In the genomic region with DNA sequence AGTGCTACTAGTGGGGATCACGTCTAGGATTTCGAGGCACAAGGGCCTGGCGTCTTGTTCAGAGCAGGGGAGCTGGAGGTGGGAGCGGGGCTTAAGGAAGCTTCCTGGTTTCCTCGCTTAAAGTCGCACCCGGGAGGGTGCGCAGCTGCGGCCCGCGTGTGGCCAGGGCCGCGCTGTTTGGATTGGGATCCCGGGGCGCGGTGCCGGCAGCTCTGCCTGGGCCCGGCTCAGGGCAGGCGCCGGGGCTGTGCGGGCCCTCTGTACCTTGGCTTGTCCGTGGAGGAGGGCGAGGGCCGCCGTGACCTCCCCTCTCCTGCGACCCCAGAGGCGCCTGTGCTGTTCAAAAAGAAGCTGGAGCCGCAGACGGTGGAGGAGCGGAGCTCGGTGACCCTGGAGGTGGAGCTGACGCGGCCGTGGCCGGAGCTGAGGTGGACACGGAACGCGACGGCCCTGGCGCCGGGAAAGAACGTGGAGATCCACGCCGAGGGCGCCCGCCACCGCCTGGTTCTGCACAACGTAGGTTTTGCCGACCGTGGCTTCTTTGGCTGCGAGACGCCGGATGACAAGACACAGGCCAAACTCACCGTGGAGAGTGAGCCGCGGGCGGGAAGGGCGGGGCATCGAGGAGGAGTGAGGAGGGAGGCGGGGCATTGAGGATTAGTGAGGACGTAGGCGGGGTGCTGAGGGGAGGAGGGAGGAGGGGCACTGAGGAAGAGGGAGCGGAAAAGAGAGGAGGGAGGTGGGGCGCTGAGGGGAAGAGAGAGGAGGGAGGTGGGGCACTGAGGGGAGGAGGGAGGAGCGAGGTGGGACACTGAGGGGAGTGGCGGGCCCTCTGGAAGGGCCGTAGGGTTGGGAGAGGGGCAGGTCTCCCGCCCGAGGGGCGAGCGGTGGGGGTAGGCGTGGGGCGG, we compare ENCODE assay signal across 1 cellular context.
TF ChIP-seq lines count a peak whose summit lies in the region.

No MANE protein-coding gene starts in this region.

TF ChIP-seq in K562, 482 proteins besides CTCF, POLR2A, EP300 and RAD21 (continued from another document and continues in another):
- TF ChIP-seq, protein P1, sequence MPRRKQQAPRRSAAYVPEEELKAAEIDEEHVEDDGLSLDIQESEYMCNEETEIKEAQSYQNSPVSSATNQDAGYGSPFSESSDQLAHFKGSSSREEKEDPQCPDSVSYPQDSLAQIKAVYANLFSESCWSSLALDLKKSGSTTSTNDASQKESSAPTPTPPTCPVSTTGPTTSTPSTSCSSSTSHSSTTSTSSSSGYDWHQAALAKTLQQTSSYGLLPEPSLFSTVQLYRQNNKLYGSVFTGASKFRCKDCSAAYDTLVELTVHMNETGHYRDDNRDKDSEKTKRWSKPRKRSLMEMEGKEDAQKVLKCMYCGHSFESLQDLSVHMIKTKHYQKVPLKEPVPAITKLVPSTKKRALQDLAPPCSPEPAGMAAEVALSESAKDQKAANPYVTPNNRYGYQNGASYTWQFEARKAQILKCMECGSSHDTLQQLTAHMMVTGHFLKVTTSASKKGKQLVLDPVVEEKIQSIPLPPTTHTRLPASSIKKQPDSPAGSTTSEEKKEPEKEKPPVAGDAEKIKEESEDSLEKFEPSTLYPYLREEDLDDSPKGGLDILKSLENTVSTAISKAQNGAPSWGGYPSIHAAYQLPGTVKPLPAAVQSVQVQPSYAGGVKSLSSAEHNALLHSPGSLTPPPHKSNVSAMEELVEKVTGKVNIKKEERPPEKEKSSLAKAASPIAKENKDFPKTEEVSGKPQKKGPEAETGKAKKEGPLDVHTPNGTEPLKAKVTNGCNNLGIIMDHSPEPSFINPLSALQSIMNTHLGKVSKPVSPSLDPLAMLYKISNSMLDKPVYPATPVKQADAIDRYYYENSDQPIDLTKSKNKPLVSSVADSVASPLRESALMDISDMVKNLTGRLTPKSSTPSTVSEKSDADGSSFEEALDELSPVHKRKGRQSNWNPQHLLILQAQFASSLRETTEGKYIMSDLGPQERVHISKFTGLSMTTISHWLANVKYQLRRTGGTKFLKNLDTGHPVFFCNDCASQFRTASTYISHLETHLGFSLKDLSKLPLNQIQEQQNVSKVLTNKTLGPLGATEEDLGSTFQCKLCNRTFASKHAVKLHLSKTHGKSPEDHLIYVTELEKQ (CRISPR knock-in tag; IDR thresholded peaks at IDR 0.05): no peak
- TF ChIP-seq, protein P2, sequence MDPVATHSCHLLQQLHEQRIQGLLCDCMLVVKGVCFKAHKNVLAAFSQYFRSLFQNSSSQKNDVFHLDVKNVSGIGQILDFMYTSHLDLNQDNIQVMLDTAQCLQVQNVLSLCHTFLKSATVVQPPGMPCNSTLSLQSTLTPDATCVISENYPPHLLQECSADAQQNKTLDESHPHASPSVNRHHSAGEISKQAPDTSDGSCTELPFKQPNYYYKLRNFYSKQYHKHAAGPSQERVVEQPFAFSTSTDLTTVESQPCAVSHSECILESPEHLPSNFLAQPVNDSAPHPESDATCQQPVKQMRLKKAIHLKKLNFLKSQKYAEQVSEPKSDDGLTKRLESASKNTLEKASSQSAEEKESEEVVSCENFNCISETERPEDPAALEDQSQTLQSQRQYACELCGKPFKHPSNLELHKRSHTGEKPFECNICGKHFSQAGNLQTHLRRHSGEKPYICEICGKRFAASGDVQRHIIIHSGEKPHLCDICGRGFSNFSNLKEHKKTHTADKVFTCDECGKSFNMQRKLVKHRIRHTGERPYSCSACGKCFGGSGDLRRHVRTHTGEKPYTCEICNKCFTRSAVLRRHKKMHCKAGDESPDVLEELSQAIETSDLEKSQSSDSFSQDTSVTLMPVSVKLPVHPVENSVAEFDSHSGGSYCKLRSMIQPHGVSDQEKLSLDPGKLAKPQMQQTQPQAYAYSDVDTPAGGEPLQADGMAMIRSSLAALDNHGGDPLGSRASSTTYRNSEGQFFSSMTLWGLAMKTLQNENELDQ (CRISPR knock-in tag; IDR thresholded peaks at IDR 0.05; ENCODE audit: borderline replicate concordance): no peak
- no peak for TF ChIP-seq KHSRP (IDR thresholded peaks at IDR 0.05)
- TF ChIP-seq ZNF766 (CRISPR knock-in tag; conservative IDR thresholded peaks at IDR 0.05): no peak
- peak; percentile 28; the same call in 1 of the 2 replicates for TF ChIP-seq ARID1B (IDR thresholded peaks at IDR 0.05)
- TF ChIP-seq MAFG (tag; conservative IDR thresholded peaks at IDR 0.05): no peak
- no peak for TF ChIP-seq ZC3H4 (CRISPR knock-in tag; IDR thresholded peaks at IDR 0.05; ENCODE audit: borderline replicate concordance)
- TF ChIP-seq FOXJ2 (tag; IDR thresholded peaks at IDR 0.05): no peak
- no peak for TF ChIP-seq ZNF140 (CRISPR knock-in tag; IDR thresholded peaks at IDR 0.05)
- no peak for TF ChIP-seq U2AF2 (optimal IDR thresholded peaks at IDR 0.05; ENCODE audit: low read depth, low read length)
- TF ChIP-seq, protein P3, sequence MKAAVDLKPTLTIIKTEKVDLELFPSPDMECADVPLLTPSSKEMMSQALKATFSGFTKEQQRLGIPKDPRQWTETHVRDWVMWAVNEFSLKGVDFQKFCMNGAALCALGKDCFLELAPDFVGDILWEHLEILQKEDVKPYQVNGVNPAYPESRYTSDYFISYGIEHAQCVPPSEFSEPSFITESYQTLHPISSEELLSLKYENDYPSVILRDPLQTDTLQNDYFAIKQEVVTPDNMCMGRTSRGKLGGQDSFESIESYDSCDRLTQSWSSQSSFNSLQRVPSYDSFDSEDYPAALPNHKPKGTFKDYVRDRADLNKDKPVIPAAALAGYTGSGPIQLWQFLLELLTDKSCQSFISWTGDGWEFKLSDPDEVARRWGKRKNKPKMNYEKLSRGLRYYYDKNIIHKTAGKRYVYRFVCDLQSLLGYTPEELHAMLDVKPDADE (conservative IDR thresholded peaks at IDR 0.05; ENCODE audit: control insufficient read depth, low read depth, low read length): no peak
- peak; percentile 47; the same call in 1 of the 2 replicates for TF ChIP-seq ZBTB17 (CRISPR knock-in tag; IDR thresholded peaks at IDR 0.05)
- no peak for TF ChIP-seq FOXJ3 (CRISPR knock-in tag; IDR thresholded peaks at IDR 0.05)
- peak; percentile 66 for TF ChIP-seq TAF1 (IDR thresholded peaks at IDR 0.05; ENCODE audit: control insufficient read depth, extremely low read depth, insufficient read depth, low read length, severe bottlenecking)
- TF ChIP-seq, protein P4, sequence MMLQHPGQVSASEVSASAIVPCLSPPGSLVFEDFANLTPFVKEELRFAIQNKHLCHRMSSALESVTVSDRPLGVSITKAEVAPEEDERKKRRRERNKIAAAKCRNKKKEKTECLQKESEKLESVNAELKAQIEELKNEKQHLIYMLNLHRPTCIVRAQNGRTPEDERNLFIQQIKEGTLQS (IDR thresholded peaks at IDR 0.05): no peak
- TF ChIP-seq, protein P4 (CRISPR knock-in tag; conservative IDR thresholded peaks at IDR 0.05): no peak
- no peak for TF ChIP-seq KLF6 (CRISPR knock-in tag; IDR thresholded peaks at IDR 0.05; ENCODE audit: borderline replicate concordance)
- no peak for TF ChIP-seq MAFF (IDR thresholded peaks at IDR 0.05; ENCODE audit: low read length)
- no peak for TF ChIP-seq TARDBP (IDR thresholded peaks at IDR 0.05)
- no peak for TF ChIP-seq MED1 (CRISPR knock-in tag; IDR thresholded peaks at IDR 0.05; ENCODE audit: borderline replicate concordance)
- TF ChIP-seq ZNF232 (CRISPR knock-in tag; IDR thresholded peaks at IDR 0.05): no peak
- no peak for TF ChIP-seq ZNF354B (CRISPR knock-in tag; IDR thresholded peaks at IDR 0.05)
- TF ChIP-seq IRF2 (CRISPR knock-in tag; IDR thresholded peaks at IDR 0.05): no peak
- TF ChIP-seq SMARCA5 (IDR thresholded peaks at IDR 0.05): no peak
- TF ChIP-seq PHB (CRISPR knock-in tag; IDR thresholded peaks at IDR 0.05): no peak
- no peak; the same call in 1 of the 2 replicates for TF ChIP-seq EP400 (IDR thresholded peaks at IDR 0.05)
- no peak for TF ChIP-seq RBM14 (IDR thresholded peaks at IDR 0.05; ENCODE audit: borderline replicate concordance, insufficient read depth, low read depth, low read length)
- no peak for TF ChIP-seq SIX5 (IDR thresholded peaks at IDR 0.05; ENCODE audit: borderline replicate concordance in 1 of 2, insufficient read depth in 1 of 2, low read depth in 1 of 2, low read length in 2 of 2)
- TF ChIP-seq, protein P5, sequence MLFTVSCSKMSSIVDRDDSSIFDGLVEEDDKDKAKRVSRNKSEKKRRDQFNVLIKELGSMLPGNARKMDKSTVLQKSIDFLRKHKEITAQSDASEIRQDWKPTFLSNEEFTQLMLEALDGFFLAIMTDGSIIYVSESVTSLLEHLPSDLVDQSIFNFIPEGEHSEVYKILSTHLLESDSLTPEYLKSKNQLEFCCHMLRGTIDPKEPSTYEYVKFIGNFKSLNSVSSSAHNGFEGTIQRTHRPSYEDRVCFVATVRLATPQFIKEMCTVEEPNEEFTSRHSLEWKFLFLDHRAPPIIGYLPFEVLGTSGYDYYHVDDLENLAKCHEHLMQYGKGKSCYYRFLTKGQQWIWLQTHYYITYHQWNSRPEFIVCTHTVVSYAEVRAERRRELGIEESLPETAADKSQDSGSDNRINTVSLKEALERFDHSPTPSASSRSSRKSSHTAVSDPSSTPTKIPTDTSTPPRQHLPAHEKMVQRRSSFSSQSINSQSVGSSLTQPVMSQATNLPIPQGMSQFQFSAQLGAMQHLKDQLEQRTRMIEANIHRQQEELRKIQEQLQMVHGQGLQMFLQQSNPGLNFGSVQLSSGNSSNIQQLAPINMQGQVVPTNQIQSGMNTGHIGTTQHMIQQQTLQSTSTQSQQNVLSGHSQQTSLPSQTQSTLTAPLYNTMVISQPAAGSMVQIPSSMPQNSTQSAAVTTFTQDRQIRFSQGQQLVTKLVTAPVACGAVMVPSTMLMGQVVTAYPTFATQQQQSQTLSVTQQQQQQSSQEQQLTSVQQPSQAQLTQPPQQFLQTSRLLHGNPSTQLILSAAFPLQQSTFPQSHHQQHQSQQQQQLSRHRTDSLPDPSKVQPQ (CRISPR knock-in tag; IDR thresholded peaks at IDR 0.05; ENCODE audit: borderline replicate concordance): no peak
- peak in 1 of 2 experiments; percentile 7; a peak in 1 of 3 replicates for TF ChIP-seq CBX3 (IDR thresholded peaks at IDR 0.05; ENCODE audit: borderline replicate concordance in 1 of 2, low read length in 2 of 2)
- no peak for TF ChIP-seq ATF7 (IDR thresholded peaks at IDR 0.05)
- TF ChIP-seq NFRKB (IDR thresholded peaks at IDR 0.05; ENCODE audit: low read depth): no peak
- TF ChIP-seq, protein P6, sequence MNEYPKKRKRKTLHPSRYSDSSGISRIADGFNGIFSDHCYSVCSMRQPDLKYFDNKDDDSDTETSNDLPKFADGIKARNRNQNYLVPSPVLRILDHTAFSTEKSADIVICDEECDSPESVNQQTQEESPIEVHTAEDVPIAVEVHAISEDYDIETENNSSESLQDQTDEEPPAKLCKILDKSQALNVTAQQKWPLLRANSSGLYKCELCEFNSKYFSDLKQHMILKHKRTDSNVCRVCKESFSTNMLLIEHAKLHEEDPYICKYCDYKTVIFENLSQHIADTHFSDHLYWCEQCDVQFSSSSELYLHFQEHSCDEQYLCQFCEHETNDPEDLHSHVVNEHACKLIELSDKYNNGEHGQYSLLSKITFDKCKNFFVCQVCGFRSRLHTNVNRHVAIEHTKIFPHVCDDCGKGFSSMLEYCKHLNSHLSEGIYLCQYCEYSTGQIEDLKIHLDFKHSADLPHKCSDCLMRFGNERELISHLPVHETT (CRISPR knock-in tag; conservative IDR thresholded peaks at IDR 0.05 in 1 of 2, IDR thresholded peaks at IDR 0.05 in 1 of 2): no peak
- no peak for TF ChIP-seq FOXA1 (IDR thresholded peaks at IDR 0.05; ENCODE audit: borderline replicate concordance)
- TF ChIP-seq, protein P7, sequence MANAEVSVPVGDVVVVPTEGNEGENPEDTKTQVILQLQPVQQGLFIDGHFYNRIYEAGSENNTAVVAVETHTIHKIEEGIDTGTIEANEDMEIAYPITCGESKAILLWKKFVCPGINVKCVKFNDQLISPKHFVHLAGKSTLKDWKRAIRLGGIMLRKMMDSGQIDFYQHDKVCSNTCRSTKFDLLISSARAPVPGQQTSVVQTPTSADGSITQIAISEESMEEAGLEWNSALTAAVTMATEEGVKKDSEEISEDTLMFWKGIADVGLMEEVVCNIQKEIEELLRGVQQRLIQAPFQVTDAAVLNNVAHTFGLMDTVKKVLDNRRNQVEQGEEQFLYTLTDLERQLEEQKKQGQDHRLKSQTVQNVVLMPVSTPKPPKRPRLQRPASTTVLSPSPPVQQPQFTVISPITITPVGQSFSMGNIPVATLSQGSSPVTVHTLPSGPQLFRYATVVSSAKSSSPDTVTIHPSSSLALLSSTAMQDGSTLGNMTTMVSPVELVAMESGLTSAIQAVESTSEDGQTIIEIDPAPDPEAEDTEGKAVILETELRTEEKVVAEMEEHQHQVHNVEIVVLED (CRISPR knock-in tag; IDR thresholded peaks at IDR 0.05): no peak
- no peak for TF ChIP-seq ZNF707 (CRISPR knock-in tag; conservative IDR thresholded peaks at IDR 0.05)
- TF ChIP-seq, protein P8, sequence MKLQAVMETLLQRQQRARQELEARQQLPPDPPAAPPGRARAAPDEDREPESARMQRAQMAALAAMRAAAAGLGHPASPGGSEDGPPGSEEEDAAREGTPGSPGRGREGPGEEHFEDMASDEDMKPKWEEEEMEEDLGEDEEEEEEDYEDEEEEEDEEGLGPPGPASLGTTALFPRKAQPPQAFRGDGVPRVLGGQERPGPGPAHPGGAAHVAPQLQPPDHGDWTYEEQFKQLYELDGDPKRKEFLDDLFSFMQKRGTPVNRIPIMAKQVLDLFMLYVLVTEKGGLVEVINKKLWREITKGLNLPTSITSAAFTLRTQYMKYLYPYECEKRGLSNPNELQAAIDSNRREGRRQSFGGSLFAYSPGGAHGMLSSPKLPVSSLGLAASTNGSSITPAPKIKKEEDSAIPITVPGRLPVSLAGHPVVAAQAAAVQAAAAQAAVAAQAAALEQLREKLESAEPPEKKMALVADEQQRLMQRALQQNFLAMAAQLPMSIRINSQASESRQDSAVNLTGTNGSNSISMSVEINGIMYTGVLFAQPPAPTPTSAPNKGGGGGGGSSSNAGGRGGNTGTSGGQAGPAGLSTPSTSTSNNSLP (IDR thresholded peaks at IDR 0.05; ENCODE audit: borderline replicate concordance, low read depth, low read length): no peak
- no peak for TF ChIP-seq CBX1 (IDR thresholded peaks at IDR 0.05; ENCODE audit: low read depth)
- TF ChIP-seq YBX1 (IDR thresholded peaks at IDR 0.05): no peak
- TF ChIP-seq, protein P9, sequence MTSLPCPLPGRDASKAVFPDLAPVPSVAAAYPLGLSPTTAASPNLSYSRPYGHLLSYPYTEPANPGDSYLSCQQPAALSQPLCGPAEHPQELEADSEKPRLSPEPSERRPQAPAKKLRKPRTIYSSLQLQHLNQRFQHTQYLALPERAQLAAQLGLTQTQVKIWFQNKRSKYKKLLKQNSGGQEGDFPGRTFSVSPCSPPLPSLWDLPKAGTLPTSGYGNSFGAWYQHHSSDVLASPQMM (CRISPR knock-in tag; IDR thresholded peaks at IDR 0.05): no peak
- no peak for TF ChIP-seq ZNF134 (CRISPR knock-in tag; conservative IDR thresholded peaks at IDR 0.05)
- 0 out of 2 replicates have a peak, but pooled peaks have one; percentile 8 for TF ChIP-seq TOE1 (IDR thresholded peaks at IDR 0.05; ENCODE audit: borderline replicate concordance)
- 0 out of 2 replicates have a peak, but pooled peaks have one; percentile 66 for TF ChIP-seq TOE1 (CRISPR knock-in tag; IDR thresholded peaks at IDR 0.05; ENCODE audit: borderline replicate concordance, low read depth)
- TF ChIP-seq ZBED1 (IDR thresholded peaks at IDR 0.05): no peak
- no peak for TF ChIP-seq ZNF316 (IDR thresholded peaks at IDR 0.05)
